Comparison of ENCODE assay signal across 8 cellular contexts in the genomic region with DNA sequence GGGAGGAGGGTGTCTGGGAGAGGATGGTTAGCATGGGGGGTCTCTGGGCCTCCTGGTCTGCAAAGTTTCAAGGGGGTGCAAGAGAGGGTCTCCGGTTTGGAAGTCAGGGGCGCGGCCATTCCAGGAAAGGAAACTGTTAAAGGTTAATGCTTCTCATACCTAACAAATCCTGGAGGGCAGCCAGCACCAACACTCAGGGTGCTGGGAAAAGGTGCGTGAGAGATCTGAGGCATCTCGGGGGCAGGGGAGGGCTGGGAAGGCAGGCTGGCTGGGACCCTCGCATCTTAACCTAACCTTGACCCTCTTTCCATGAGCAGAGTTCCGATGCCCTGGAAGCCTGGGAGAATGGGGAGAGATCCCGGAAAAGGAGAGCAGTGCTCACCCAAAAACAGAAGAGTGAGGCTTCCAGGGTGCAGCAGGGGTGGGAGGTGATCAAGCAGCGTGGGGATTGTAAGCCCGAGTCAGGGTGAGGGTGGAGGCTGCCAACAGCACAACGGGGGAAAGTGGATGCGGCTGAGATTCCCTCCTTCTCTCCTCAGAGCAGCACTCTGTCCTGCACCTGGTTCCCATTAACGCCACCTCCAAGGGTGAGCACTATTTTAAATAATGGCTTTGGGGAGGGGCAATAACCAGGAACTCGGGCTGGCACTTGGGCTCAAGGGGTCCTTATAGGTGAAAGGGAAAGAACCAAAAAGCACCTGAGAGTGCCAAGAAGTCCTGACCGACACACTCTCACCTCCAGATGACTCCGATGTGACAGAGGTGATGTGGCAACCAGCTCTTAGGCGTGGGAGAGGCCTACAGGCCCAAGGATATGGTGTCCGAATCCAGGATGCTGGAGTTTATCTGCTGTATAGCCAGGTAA. TPM values are rescaled to one million over a fixed set of nuclear protein-coding genes. Genes with fewer than 3 reads are reported as not detected.
DNase-seq lines count a peak whose midpoint lies in the region; ATAC-seq, FAIRE-seq and TF ChIP-seq lines count a peak whose summit lies in the region.

No MANE protein-coding gene starts in this region.

- H3K36me3 Mint-ChIP-seq in activated CD4-positive, alpha-beta T cell treated with anti-CD3 and anti-CD28 coated beads, Interleukin-2, amount 10 ng/mL, durations not matched to agents 24 days and 14 days (ENCODE audit: low read depth), result peaks cover 39% of the 10 kb centered on the region
- H3K36me3 Mint-ChIP-seq in activated naive CD8-positive, alpha-beta T cell, result peaks cover 5% of the 10 kb centered on the region

- no TSS peak for BruUV-seq in HepG2 (replicated peaks; lab: Mats Ljungman, UMichigan)

- no peak overlapping the region for H3K27ac ChIP-seq in HepG2 (ENCODE audit: extremely low read length, insufficient read depth, low read length)
- peak overlapping the region; percentile 83 for H3K27ac ChIP-seq in substantia nigra (ENCODE audit: low read depth, low read length, poor library complexity, severe bottlenecking)

- no peak overlapping the region for H2AFZ ChIP-seq in HepG2 (ENCODE audit: low read length)

- H3K27me3 Mint-ChIP-seq in activated CD4-positive, alpha-beta T cell treated with anti-CD3 and anti-CD28 coated beads, Interleukin-2, amount 10 ng/mL, durations not matched to agents 24 days and 14 days, result peaks cover 2% of the 10 kb centered on the region
- no peaks in the 10 kb centered on the region for H3K27me3 Mint-ChIP-seq in activated naive CD8-positive, alpha-beta T cell

- H3K4me3 ChIP-seq in HepG2 (replicated peaks in 1 of 3; ENCODE audit: insufficient read depth in 1 of 3, low read depth in 2 of 3, low read length in 3 of 3), result peak overlapping the region; percentile 32 to 92 (median 49)

- no peak for TF ChIP-seq EP300 in HepG2 (IDR thresholded peaks at IDR 0.05; ENCODE audit: low read depth in 2 of 2, low read length in 2 of 2)
- no peak for TF ChIP-seq EP300 in HepG2 (CRISPR knock-in tag; IDR thresholded peaks at IDR 0.05; ENCODE audit: borderline replicate concordance)

- FAIRE-seq in HepG2 (lab: Jason Lieb, UNC), result peak; percentile 12

- H4K20me1 ChIP-seq in HepG2 (ENCODE audit: insufficient read depth, low read length), result no peaks in the 10 kb centered on the region

- H3K27me3 ChIP-seq in HepG2 (ENCODE audit: control insufficient read depth in 1 of 2, insufficient read depth in 2 of 2, low read length in 2 of 2), result no peaks in the 10 kb centered on the region; a peak in 1 of 5 replicates

- TF ChIP-seq POLR2A in HepG2 (IDR thresholded peaks at IDR 0.05; ENCODE audit: insufficient read depth in 1 of 2, low read depth in 2 of 2, low read length in 2 of 2), result no peak

- H3K36me3 ChIP-seq in HepG2 (replicated peaks in 1 of 2; ENCODE audit: control insufficient read depth in 1 of 2, insufficient read depth in 2 of 2, low read length in 2 of 2), result peaks cover 3 to 9% of the 10 kb centered on the region in 2 experiments

- no peak for ATAC-seq in HepG2

- CTCF ChIA-PET in HepG2 (lab: Yijun Ruan, JAX; ENCODE audit: low intra/inter-chr PET ratio, low total read pairs), result interaction anchor here (1.4 to 3.3 kb wide), 4 partner anchors 15 to 204 kb away, joined by 3 to 43 read pairs (median 16); no protein-coding TSS in a partner anchor

- H3K9ac ChIP-seq in HepG2 (ENCODE audit: insufficient read depth, low read depth, low read length), result peak overlapping the region; percentile 58; the same call in 1 of the 2 replicates

- H3K9me3 ChIP-seq in HepG2 (ENCODE audit: low read length), result no peaks in the 10 kb centered on the region

- POLR2A ChIA-PET in HepG2 (lab: Yijun Ruan, JAX), result interaction anchor here (1.1 to 4.8 kb wide), 18 partner anchors 8 to 230 kb away, joined by 3 to 33 read pairs (median 8); a partner anchor contains a TSS

- TF ChIP-seq CTCF in HepG2 (CRISPR knock-in tag; IDR thresholded peaks at IDR 0.05), result no peak

- DNase-seq in activated CD4-positive, alpha-beta T cell treated with anti-CD3 and anti-CD28 coated beads, Interleukin-2, amount 10 ng/mL, durations not matched to agents 24 days and 14 days, result peak; percentile 59
- no peak for DNase-seq in activated CD4-positive, alpha-beta T cell treated with anti-CD3 and anti-CD28 coated beads for 1 hour
- DNase-seq in HepG2 (ENCODE audit: low spot score) (no peak), substantia nigra (lab: John Stamatoyannopoulos, UW) (peak in 1 of 49 donors; percentile 25), inferior parietal cortex (ENCODE audit: extremely low spot score) (no peak), 8988T (no peak), HCEC 1CT (no peak)

- H3K4me2 ChIP-seq in HepG2 (ENCODE audit: low read depth, low read length), result peak overlapping the region; percentile 91

- no peak overlapping the region for H3K27ac Mint-ChIP-seq in activated CD4-positive, alpha-beta T cell treated with anti-CD3 and anti-CD28 coated beads, Interleukin-2, amount 10 ng/mL, durations not matched to agents 24 days and 14 days
- peak overlapping the region; percentile 98 for H3K27ac Mint-ChIP-seq in activated naive CD8-positive, alpha-beta T cell

- no peaks in the 10 kb centered on the region for H3K9me3 Mint-ChIP-seq in activated CD4-positive, alpha-beta T cell treated with anti-CD3 and anti-CD28 coated beads, Interleukin-2, amount 10 ng/mL, durations not matched to agents 24 days and 14 days
- H3K9me3 Mint-ChIP-seq in activated naive CD8-positive, alpha-beta T cell (ENCODE audit: low read depth), result no peaks in the 10 kb centered on the region

- 45% methylated on average over 18 of the region's 18 CpGs for WGBS in HepG2 (ENCODE audit: low lambda C conversion rate)

- H3K4me1 Mint-ChIP-seq in activated CD4-positive, alpha-beta T cell treated with anti-CD3 and anti-CD28 coated beads, Interleukin-2, amount 10 ng/mL, durations not matched to agents 24 days and 14 days, result peaks cover 47% of the 10 kb centered on the region
- peaks cover 60% of the 10 kb centered on the region for H3K4me1 Mint-ChIP-seq in activated naive CD8-positive, alpha-beta T cell (ENCODE audit: low read depth)

- TF ChIP-seq RAD21 in HepG2 (CRISPR knock-in tag; IDR thresholded peaks at IDR 0.05), result no peak

- H3K4me1 ChIP-seq in HepG2 (ENCODE audit: insufficient read depth, low read length), result peaks cover 66% of the 10 kb centered on the region

- H3K4me3 Mint-ChIP-seq in activated CD4-positive, alpha-beta T cell treated with anti-CD3 and anti-CD28 coated beads, Interleukin-2, amount 10 ng/mL, durations not matched to agents 24 days and 14 days, result no peak overlapping the region
- H3K4me3 Mint-ChIP-seq in activated naive CD8-positive, alpha-beta T cell, result peak overlapping the region; percentile 96

- peaks cover 25% of the 10 kb centered on the region for H3K79me2 ChIP-seq in HepG2 (ENCODE audit: insufficient read depth, low read length)

- intact Hi-C loops in activated CD4-positive, alpha-beta T cell treated with anti-CD3 and anti-CD28 coated beads, Interleukin-2, amount 10 ng/mL, durations not matched to agents 24 days and 14 days (cut with micrococcal nuclease), result loop anchor here (2.0 to 5.0 kb wide), 2 partner anchors 75 to 307 kb away; a partner anchor contains a TSS
- intact Hi-C loops in HepG2 (cut with micrococcal nuclease; ENCODE audit: unreplicated experiment), result loop anchor here (2.0 to 10.0 kb wide), 2 partner anchors 37 to 205 kb away; a partner anchor contains a TSS

- in situ Hi-C loops in HepG2 (cut with HindIII; ENCODE audit: extremely low pct_ligation_motif_present, low pct_unique_long_range_greater_than_20kb), result loop anchor here (5.0 kb wide), 1 partner anchor 47 kb away; no protein-coding TSS in a partner anchor

RNA-seq across cellular contexts. Expression of a gene that starts 1.0 kb away (rescaled TPM):
- 2.4 and 3.5 TPM in 2 replicates for total RNA-seq in activated CD4-positive, alpha-beta T cell treated with anti-CD3 and anti-CD28 coated beads, Interleukin-2, amount 10 ng/mL, durations not matched to agents 24 days and 14 days
- total RNA-seq in HepG2 (2016; rRNA removed; fragmentation: Illumina TruSeq; extraction: Trizol), result 1.7 and 2.5 TPM in 2 replicates
- total RNA-seq in HepG2 (2016; cell fraction: cytosol; rRNA removed; fragmentation: Illumina TruSeq; extraction: Trizol; ENCODE audit: low read depth), result 0.20 and 0.79 TPM in 2 replicates
- 2.0 and 2.2 TPM in 2 replicates for total RNA-seq in HepG2 (2016; cell fraction: insoluble cytoplasmic fraction; rRNA removed; fragmentation: Illumina TruSeq; extraction: Trizol)
- total RNA-seq in HepG2 (2016; cell fraction: membrane; rRNA removed; fragmentation: Illumina TruSeq; extraction: Trizol), result 1.1 and 2.2 TPM in 2 replicates
- total RNA-seq in HepG2 (2016; cell fraction: nucleus; rRNA removed; fragmentation: Illumina TruSeq; extraction: Trizol), result 2.9 and 3.2 TPM in 2 replicates
- polyA plus RNA-seq in HepG2 (2011; rRNA removed), result 3.3 TPM in 2 replicates
- polyA plus RNA-seq in HepG2 (2011; cell fraction: cytosol; rRNA removed), result 2.2 TPM in 2 replicates
- 9.6 and 11.2 TPM in 2 replicates for polyA plus RNA-seq in HepG2 (2011; cell fraction: nucleus; rRNA removed)
- polyA plus RNA-seq in HepG2 (2012), result 2.6 and 3.9 TPM in 2 replicates
- 0.76 and 2.2 TPM in 2 replicates for polyA plus RNA-seq in HepG2 (2016; cell fraction: cytosol; fragmentation: Illumina TruSeq; extraction: Trizol; ENCODE audit: low read depth)
- 3.1 and 3.7 TPM in 2 replicates for polyA plus RNA-seq in HepG2 (2016; cell fraction: insoluble cytoplasmic fraction; fragmentation: Illumina TruSeq; extraction: Trizol; ENCODE audit: low read depth)
- 2.2 and 2.3 TPM in 2 replicates for polyA plus RNA-seq in HepG2 (2016; cell fraction: membrane; fragmentation: Illumina TruSeq; extraction: Trizol; ENCODE audit: low read depth)
- polyA plus RNA-seq in HepG2 (2016; cell fraction: nucleus; fragmentation: Illumina TruSeq; extraction: Trizol; ENCODE audit: insufficient read depth, low read depth), result 4.9 and 6.7 TPM in 2 replicates
- 2.2 and 7.1 TPM in 2 replicates for polyA minus RNA-seq in HepG2 (2011; rRNA and poly(A)+ RNA removed; ENCODE audit: low replicate concordance)
- 0.26 and 1.3 TPM in 2 replicates for polyA minus RNA-seq in HepG2 (2011; cell fraction: cytosol; rRNA and poly(A)+ RNA removed)
- 2.1 and 3.0 TPM in 2 replicates for polyA minus RNA-seq in HepG2 (2011; cell fraction: nucleus; rRNA and poly(A)+ RNA removed)

RNA-seq across cellular contexts. Expression of a gene that starts 2.2 kb away (rescaled TPM):
- total RNA-seq in activated CD4-positive, alpha-beta T cell treated with anti-CD3 and anti-CD28 coated beads, Interleukin-2, amount 10 ng/mL, durations not matched to agents 24 days and 14 days, result 89.7 and 93.0 TPM in 2 replicates
- 64.5 and 75.4 TPM in 2 replicates for total RNA-seq in HepG2 (2016; rRNA removed; fragmentation: Illumina TruSeq; extraction: Trizol)
- total RNA-seq in HepG2 (2016; cell fraction: cytosol; rRNA removed; fragmentation: Illumina TruSeq; extraction: Trizol; ENCODE audit: low read depth), result 46.1 and 48.3 TPM in 2 replicates
- total RNA-seq in HepG2 (2016; cell fraction: insoluble cytoplasmic fraction; rRNA removed; fragmentation: Illumina TruSeq; extraction: Trizol), result 67.8 and 80.2 TPM in 2 replicates
- total RNA-seq in HepG2 (2016; cell fraction: membrane; rRNA removed; fragmentation: Illumina TruSeq; extraction: Trizol), result 96.7 and 98.4 TPM in 2 replicates
- 31.6 and 38.4 TPM in 2 replicates for total RNA-seq in HepG2 (2016; cell fraction: nucleus; rRNA removed; fragmentation: Illumina TruSeq; extraction: Trizol)
- polyA plus RNA-seq in HepG2 (2011; rRNA removed), result 55.8 and 57.3 TPM in 2 replicates
- 51.2 and 51.8 TPM in 2 replicates for polyA plus RNA-seq in HepG2 (2011; cell fraction: cytosol; rRNA removed)
- polyA plus RNA-seq in HepG2 (2011; cell fraction: nucleus; rRNA removed), result 36.5 and 39.7 TPM in 2 replicates
- polyA plus RNA-seq in HepG2 (2012), result 20.5 and 25.7 TPM in 2 replicates
- polyA plus RNA-seq in HepG2 (2016; cell fraction: cytosol; fragmentation: Illumina TruSeq; extraction: Trizol; ENCODE audit: low read depth), result 29.8 and 32.5 TPM in 2 replicates
- 66.8 and 75.8 TPM in 2 replicates for polyA plus RNA-seq in HepG2 (2016; cell fraction: insoluble cytoplasmic fraction; fragmentation: Illumina TruSeq; extraction: Trizol; ENCODE audit: low read depth)
- polyA plus RNA-seq in HepG2 (2016; cell fraction: membrane; fragmentation: Illumina TruSeq; extraction: Trizol; ENCODE audit: low read depth), result 81.7 and 87.7 TPM in 2 replicates
- polyA plus RNA-seq in HepG2 (2016; cell fraction: nucleus; fragmentation: Illumina TruSeq; extraction: Trizol; ENCODE audit: insufficient read depth, low read depth), result 52.7 and 61.4 TPM in 2 replicates
- 67.9 and 190 TPM in 2 replicates for polyA minus RNA-seq in HepG2 (2011; rRNA and poly(A)+ RNA removed; ENCODE audit: low replicate concordance)
- 26.8 and 29.3 TPM in 2 replicates for polyA minus RNA-seq in HepG2 (2011; cell fraction: cytosol; rRNA and poly(A)+ RNA removed)
- 19.1 and 20.5 TPM in 2 replicates for polyA minus RNA-seq in HepG2 (2011; cell fraction: nucleus; rRNA and poly(A)+ RNA removed)

RNA-seq across cellular contexts. Expression of a gene that starts 10.7 kb away (rescaled TPM):
- 21.5 and 21.8 TPM in 2 replicates for total RNA-seq in activated CD4-positive, alpha-beta T cell treated with anti-CD3 and anti-CD28 coated beads, Interleukin-2, amount 10 ng/mL, durations not matched to agents 24 days and 14 days
- 0.73 and 0.93 TPM in 2 replicates for total RNA-seq in HepG2 (2016; rRNA removed; fragmentation: Illumina TruSeq; extraction: Trizol)
- total RNA-seq in HepG2 (2016; cell fraction: cytosol; rRNA removed; fragmentation: Illumina TruSeq; extraction: Trizol; ENCODE audit: low read depth), result 3.9 and 4.8 TPM in 2 replicates
- 0.97 and 1.6 TPM in 2 replicates for total RNA-seq in HepG2 (2016; cell fraction: insoluble cytoplasmic fraction; rRNA removed; fragmentation: Illumina TruSeq; extraction: Trizol)
- 3.9 and 5.7 TPM in 2 replicates for total RNA-seq in HepG2 (2016; cell fraction: membrane; rRNA removed; fragmentation: Illumina TruSeq; extraction: Trizol)
- total RNA-seq in HepG2 (2016; cell fraction: nucleus; rRNA removed; fragmentation: Illumina TruSeq; extraction: Trizol), result 1.2 TPM in 1 of 2 replicates, not detected in the other
- 6.3 and 7.2 TPM in 2 replicates for polyA plus RNA-seq in HepG2 (2011; rRNA removed)
- 7.6 and 10.0 TPM in 2 replicates for polyA plus RNA-seq in HepG2 (2011; cell fraction: cytosol; rRNA removed)
- polyA plus RNA-seq in HepG2 (2011; cell fraction: nucleus; rRNA removed), result 5.3 and 5.4 TPM in 2 replicates
- 5.1 and 5.5 TPM in 2 replicates for polyA plus RNA-seq in HepG2 (2012)
- 13.4 and 14.8 TPM in 2 replicates for polyA plus RNA-seq in HepG2 (2016; cell fraction: cytosol; fragmentation: Illumina TruSeq; extraction: Trizol; ENCODE audit: low read depth)
- polyA plus RNA-seq in HepG2 (2016; cell fraction: insoluble cytoplasmic fraction; fragmentation: Illumina TruSeq; extraction: Trizol; ENCODE audit: low read depth), result 1.9 and 2.1 TPM in 2 replicates
- 12.4 and 14.7 TPM in 2 replicates for polyA plus RNA-seq in HepG2 (2016; cell fraction: membrane; fragmentation: Illumina TruSeq; extraction: Trizol; ENCODE audit: low read depth)
- 1.4 and 2.2 TPM in 2 replicates for polyA plus RNA-seq in HepG2 (2016; cell fraction: nucleus; fragmentation: Illumina TruSeq; extraction: Trizol; ENCODE audit: insufficient read depth, low read depth)
- polyA minus RNA-seq in HepG2 (2011; rRNA and poly(A)+ RNA removed; ENCODE audit: low replicate concordance), result 2.1 and 2.2 TPM in 2 replicates
- 1.8 and 2.3 TPM in 2 replicates for polyA minus RNA-seq in HepG2 (2011; cell fraction: cytosol; rRNA and poly(A)+ RNA removed)
- polyA minus RNA-seq in HepG2 (2011; cell fraction: nucleus; rRNA and poly(A)+ RNA removed), result 0.99 and 1.0 TPM in 2 replicates

RNA-seq across cellular contexts. Expression of a gene that starts 19.9 kb away (rescaled TPM):
- 3.2 and 3.5 TPM in 2 replicates for total RNA-seq in activated CD4-positive, alpha-beta T cell treated with anti-CD3 and anti-CD28 coated beads, Interleukin-2, amount 10 ng/mL, durations not matched to agents 24 days and 14 days
- 4.1 and 10.3 TPM in 2 replicates for total RNA-seq in HepG2 (2016; rRNA removed; fragmentation: Illumina TruSeq; extraction: Trizol)
- total RNA-seq in HepG2 (2016; cell fraction: cytosol; rRNA removed; fragmentation: Illumina TruSeq; extraction: Trizol; ENCODE audit: low read depth), result 6.3 and 6.7 TPM in 2 replicates
- 3.2 and 7.8 TPM in 2 replicates for total RNA-seq in HepG2 (2016; cell fraction: insoluble cytoplasmic fraction; rRNA removed; fragmentation: Illumina TruSeq; extraction: Trizol)
- 7.2 and 7.7 TPM in 2 replicates for total RNA-seq in HepG2 (2016; cell fraction: membrane; rRNA removed; fragmentation: Illumina TruSeq; extraction: Trizol)
- 3.2 and 9.0 TPM in 2 replicates for total RNA-seq in HepG2 (2016; cell fraction: nucleus; rRNA removed; fragmentation: Illumina TruSeq; extraction: Trizol)
- polyA plus RNA-seq in HepG2 (2011; rRNA removed), result 104 and 124 TPM in 2 replicates
- polyA plus RNA-seq in HepG2 (2011; cell fraction: cytosol; rRNA removed), result 69.4 and 81.9 TPM in 2 replicates
- polyA plus RNA-seq in HepG2 (2011; cell fraction: nucleus; rRNA removed), result 15.4 and 16.3 TPM in 2 replicates
- 26.8 and 35.7 TPM in 2 replicates for polyA plus RNA-seq in HepG2 (2012)
- polyA plus RNA-seq in HepG2 (2016; cell fraction: cytosol; fragmentation: Illumina TruSeq; extraction: Trizol; ENCODE audit: low read depth), result 16.5 and 18.7 TPM in 2 replicates
- polyA plus RNA-seq in HepG2 (2016; cell fraction: insoluble cytoplasmic fraction; fragmentation: Illumina TruSeq; extraction: Trizol; ENCODE audit: low read depth), result 17.2 and 20.1 TPM in 2 replicates
- polyA plus RNA-seq in HepG2 (2016; cell fraction: membrane; fragmentation: Illumina TruSeq; extraction: Trizol; ENCODE audit: low read depth), result 24.5 and 25.8 TPM in 2 replicates
- polyA plus RNA-seq in HepG2 (2016; cell fraction: nucleus; fragmentation: Illumina TruSeq; extraction: Trizol; ENCODE audit: insufficient read depth, low read depth), result 16.1 and 21.1 TPM in 2 replicates
- 12.6 and 26.1 TPM in 2 replicates for polyA minus RNA-seq in HepG2 (2011; rRNA and poly(A)+ RNA removed; ENCODE audit: low replicate concordance)
- polyA minus RNA-seq in HepG2 (2011; cell fraction: cytosol; rRNA and poly(A)+ RNA removed), result 7.6 and 9.9 TPM in 2 replicates
- polyA minus RNA-seq in HepG2 (2011; cell fraction: nucleus; rRNA and poly(A)+ RNA removed), result 4.6 and 6.2 TPM in 2 replicates

RNA-seq across cellular contexts. Expression of a gene that starts 24.1 kb away (rescaled TPM):
- 92.5 and 104 TPM in 2 replicates for total RNA-seq in activated CD4-positive, alpha-beta T cell treated with anti-CD3 and anti-CD28 coated beads, Interleukin-2, amount 10 ng/mL, durations not matched to agents 24 days and 14 days
- 59.5 and 112 TPM in 2 replicates for total RNA-seq in HepG2 (2016; rRNA removed; fragmentation: Illumina TruSeq; extraction: Trizol)
- total RNA-seq in HepG2 (2016; cell fraction: cytosol; rRNA removed; fragmentation: Illumina TruSeq; extraction: Trizol; ENCODE audit: low read depth), result 17.5 and 21.1 TPM in 2 replicates
- total RNA-seq in HepG2 (2016; cell fraction: insoluble cytoplasmic fraction; rRNA removed; fragmentation: Illumina TruSeq; extraction: Trizol), result 62.6 and 101 TPM in 2 replicates
- 24.3 and 28.7 TPM in 2 replicates for total RNA-seq in HepG2 (2016; cell fraction: membrane; rRNA removed; fragmentation: Illumina TruSeq; extraction: Trizol)
- total RNA-seq in HepG2 (2016; cell fraction: nucleus; rRNA removed; fragmentation: Illumina TruSeq; extraction: Trizol), result 84.0 and 86.6 TPM in 2 replicates
- 127 and 167 TPM in 2 replicates for polyA plus RNA-seq in HepG2 (2011; rRNA removed)
- 188 and 194 TPM in 2 replicates for polyA plus RNA-seq in HepG2 (2011; cell fraction: cytosol; rRNA removed)
- 91.5 and 103 TPM in 2 replicates for polyA plus RNA-seq in HepG2 (2011; cell fraction: nucleus; rRNA removed)
- polyA plus RNA-seq in HepG2 (2012), result 56.7 and 59.6 TPM in 2 replicates
- 12.2 and 12.9 TPM in 2 replicates for polyA plus RNA-seq in HepG2 (2016; cell fraction: cytosol; fragmentation: Illumina TruSeq; extraction: Trizol; ENCODE audit: low read depth)
- polyA plus RNA-seq in HepG2 (2016; cell fraction: insoluble cytoplasmic fraction; fragmentation: Illumina TruSeq; extraction: Trizol; ENCODE audit: low read depth), result 73.5 and 77.4 TPM in 2 replicates
- polyA plus RNA-seq in HepG2 (2016; cell fraction: membrane; fragmentation: Illumina TruSeq; extraction: Trizol; ENCODE audit: low read depth), result 22.9 and 23.5 TPM in 2 replicates
- polyA plus RNA-seq in HepG2 (2016; cell fraction: nucleus; fragmentation: Illumina TruSeq; extraction: Trizol; ENCODE audit: insufficient read depth, low read depth), result 172 and 177 TPM in 2 replicates
- 205 and 272 TPM in 2 replicates for polyA minus RNA-seq in HepG2 (2011; rRNA and poly(A)+ RNA removed; ENCODE audit: low replicate concordance)
- polyA minus RNA-seq in HepG2 (2011; cell fraction: cytosol; rRNA and poly(A)+ RNA removed), result 31.8 and 40.4 TPM in 2 replicates
- polyA minus RNA-seq in HepG2 (2011; cell fraction: nucleus; rRNA and poly(A)+ RNA removed), result 30.7 and 35.3 TPM in 2 replicates
